ENCODE assay signal across 25 cellular contexts in genomic region chr5:64516216-64516615, GRCh38. TPM values are rescaled to one million over a fixed set of nuclear protein-coding genes. Genes with fewer than 3 reads are reported as not detected.
"Had no signal": no experiment of that assay in that cellular context is flagged by ENCODE, and none has a peak within 500 bp of the region (broad histone marks: within the 10 kb centered on the region; RNA-seq: fewer than 3 reads in every experiment).

No MANE protein-coding gene starts in this region.

- H3K4me3 ChIP-seq: esophagus squamous epithelium, gastrocnemius medialis, heart right ventricle, left lung, lower lobe of right lung, mucosa of descending colon had no signal

- H3K4me1 ChIP-seq: esophagus squamous epithelium, left lung, lower lobe of right lung had no signal

- H3K27ac ChIP-seq: epithelial cell of prostate, esophagus squamous epithelium, gastrocnemius medialis, heart right ventricle, left lung, lower lobe of right lung had no signal

- H3K36me3 ChIP-seq: esophagus squamous epithelium, gastrocnemius medialis, heart right ventricle, left lung, lower lobe of right lung had no signal

- DNase-seq: cortex of kidney; effector CD8-positive, alpha-beta T cell; effector memory CD8-positive, alpha-beta T cell; endodermal cell; erythroblast; esophagus squamous epithelium; foreskin fibroblast; foreskin melanocyte; gastrocnemius medialis; glutamatergic neuron; head of caudate nucleus; heart right ventricle; hippocampal formation; left cardiac atrium; left lung; left ventricle myocardium superior; lower lobe of right lung; mesenchymal stem cell; mucosa of descending colon; naive B cell; naive thymus-derived CD8-positive, alpha-beta T cell had no signal

- H3K27me3 ChIP-seq: esophagus squamous epithelium, gastrocnemius medialis, heart right ventricle, left lung had no signal

- H3K9me3 ChIP-seq: esophagus squamous epithelium, gastrocnemius medialis, heart right ventricle, left lung, lower lobe of right lung, mucosa of descending colon had no signal

RNA-seq across cellular contexts. Expression of gene RGS7BP, which starts 10.4 kb away (rescaled TPM):
- total RNA-seq: kidney epithelial cell; myocyte; naive thymus-derived CD8-positive, alpha-beta T cell had no signal
- polyA plus RNA-seq: keratinocyte; naive thymus-derived CD8-positive, alpha-beta T cell had no signal
